Comparison of ENCODE assay signal across 25 cellular contexts in the genomic region with DNA sequence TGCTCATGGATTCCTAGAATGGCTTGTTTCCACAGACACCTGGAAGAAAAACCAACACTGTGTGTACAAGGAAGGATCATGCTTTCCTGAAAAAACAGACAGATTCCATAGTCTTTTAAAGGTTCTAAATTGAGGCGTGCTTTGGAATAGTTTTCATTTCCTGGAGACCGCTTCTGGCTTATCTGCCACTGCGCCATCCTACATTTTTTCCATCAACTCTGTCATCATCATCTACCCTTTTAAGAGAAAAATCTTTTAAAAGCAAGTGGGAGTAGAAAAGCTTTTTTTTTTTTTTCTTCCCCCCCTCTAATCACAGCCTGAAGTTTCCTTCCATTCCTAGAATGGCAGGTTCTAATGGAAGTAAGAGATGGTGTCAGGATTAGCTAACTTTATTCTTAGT.
"Had no signal": no experiment of that assay in that cellular context is flagged by ENCODE, and none has a peak within 500 bp of the region (broad histone marks: within the 10 kb centered on the region; RNA-seq: fewer than 3 reads in every experiment).

No MANE protein-coding gene starts in this region.

- H3K9me3 ChIP-seq: colonic mucosa, gastrocnemius medialis, heart left ventricle, pancreas, right lobe of liver, transverse colon had no signal

- H3K4me3 Mint-ChIP-seq: central memory CD8-positive, alpha-beta T cell; naive thymus-derived CD8-positive, alpha-beta T cell; nephron progenitor cell had no signal

- FAIRE-seq: endometrium, kidney, pancreas, small intestine had no signal

- ATAC-seq: gastrocnemius medialis; left lobe of liver; naive thymus-derived CD8-positive, alpha-beta T cell; pancreas; right lobe of liver had no signal

- DNase-seq: colonic mucosa; dermis blood vessel endothelial cell; effector memory CD4-positive, alpha-beta T cell; foreskin fibroblast; gastrocnemius medialis; heart left ventricle; kidney; mesenchymal stem cell; naive thymus-derived CD8-positive, alpha-beta T cell; nephron progenitor cell; occipital lobe; pancreas; right lobe of liver; small intestine; stimulated activated CD4-positive, alpha-beta T cell treated with anti-CD3 and anti-CD28 coated beads, Interleukin-12 subunit alpha, Interleukin-12 subunit beta, amount 100 ng/mL, for 4 hours; stimulated activated CD4-positive, alpha-beta T cell treated with anti-CD3 and anti-CD28 coated beads, Interleukin-1b, Interleukin-23, amount 100 ng/mL, for 48 hours; stimulated activated CD4-positive, alpha-beta T cell treated with anti-CD3 and anti-CD28 coated beads, Interleukin-4, amount 100 ng/mL, for 1 hour; stimulated activated CD8-positive, alpha-beta memory T cell treated with anti-CD3 and anti-CD28 coated beads, Interleukin-4, amount 100 ng/mL, for 48 hours; stimulated activated naive CD4-positive, alpha-beta T cell treated with Interleukin-2 at 50 U/mL for 16 hours; substantia nigra; transverse colon had no signal

- H3K4me1 Mint-ChIP-seq: central memory CD8-positive, alpha-beta T cell; naive thymus-derived CD8-positive, alpha-beta T cell had no signal

- H3K4me3 ChIP-seq: colonic mucosa, gastrocnemius medialis, heart left ventricle, hepatocyte, pancreas, right lobe of liver, transverse colon had no signal

- H3K27ac Mint-ChIP-seq: naive thymus-derived CD8-positive, alpha-beta T cell; nephron progenitor cell had no signal

- H3K9me3 Mint-ChIP-seq: central memory CD8-positive, alpha-beta T cell; naive thymus-derived CD8-positive, alpha-beta T cell had no signal

- H3K4me1 ChIP-seq: colonic mucosa had no signal

- H3K27me3 ChIP-seq: colonic mucosa, gastrocnemius medialis, heart left ventricle, hepatocyte, pancreas, right lobe of liver, transverse colon had no signal

- H3K36me3 ChIP-seq: colonic mucosa, gastrocnemius medialis, heart left ventricle, pancreas, right lobe of liver, transverse colon had no signal

- H3K36me3 Mint-ChIP-seq: naive thymus-derived CD8-positive, alpha-beta T cell had no signal

- H3K27ac ChIP-seq: colonic mucosa, hepatocyte, pancreas, right lobe of liver had no signal
